ENCODE assay signal across 12 cellular contexts in genomic region chr12:56029166-56029519, GRCh38. TPM values are rescaled to one million over a fixed set of nuclear protein-coding genes. Genes with fewer than 3 reads are reported as not detected.
DNase-seq lines count a peak whose midpoint lies in the region; ATAC-seq and TF ChIP-seq lines count a peak whose summit lies in the region.
"Had no signal": no experiment of that assay in that cellular context is flagged by ENCODE, and none has a peak within 500 bp of the region (broad histone marks: within the 10 kb centered on the region; RNA-seq: fewer than 3 reads in every experiment).

No MANE protein-coding gene starts in this region.

- H3K4me3 ChIP-seq in IMR-90 (ENCODE audit: insufficient read depth, low read depth, low read length) (no peak overlapping the region), mesodermal cell (ENCODE audit: extremely low read depth, insufficient read depth, low read length, poor library complexity, severe bottlenecking) (no peak overlapping the region)
- H3K4me3 ChIP-seq: Peyer's patch had no signal

- no peak overlapping the region for H2BK15ac ChIP-seq in IMR-90 (ENCODE audit: low read depth, low read length)

- H3K18ac ChIP-seq in IMR-90 (ENCODE audit: low read depth, low read length), result no peak overlapping the region

- no peak for TF ChIP-seq POLR2A in IMR-90 (IDR thresholded peaks at IDR 0.05; ENCODE audit: low read depth, low read length)

- intact Hi-C loops in IMR-90 (cut with micrococcal nuclease), result loop anchor here (1.0 kb wide), 3 partner anchors 8 to 290 kb away; partner anchors contain the start of gene IKZF4

- no peak overlapping the region for H4K5ac ChIP-seq in IMR-90 (ENCODE audit: low read depth, low read length)

- no peak overlapping the region for H3K14ac ChIP-seq in IMR-90 (replicated peaks; ENCODE audit: low read depth, low read length)

- no peak overlapping the region for H4K91ac ChIP-seq in IMR-90 (ENCODE audit: insufficient read depth, low read depth, low read length)

- H3K27ac Mint-ChIP-seq in brain, result peak overlapping the region; percentile 35 to 92 (median 84)

- no peak overlapping the region for H3K27ac ChIP-seq in IMR-90 (ENCODE audit: insufficient read depth, low read length)
- H3K27ac ChIP-seq in mesodermal cell (ENCODE audit: low read depth, low read length, severe bottlenecking), result peak overlapping the region; percentile 25
- H3K27ac ChIP-seq: Peyer's patch, WERI-Rb-1 had no signal

- peaks cover 27% of the 10 kb centered on the region for H3K4me1 Mint-ChIP-seq in brain
- H3K4me1 Mint-ChIP-seq: IgD-negative memory B cell had no signal

- no peaks in the 10 kb centered on the region for H3K27me3 Mint-ChIP-seq in brain
- H3K27me3 Mint-ChIP-seq: CD4-positive, alpha-beta memory T cell; IgD-negative memory B cell had no signal

- in situ Hi-C loops in IMR-90 (cut with MboI; ENCODE audit: low sequenced_read_pairs), result no loop called here
- in situ Hi-C loops in G401 (cut with HindIII; ENCODE audit: low sequenced_read_pairs), result no loop called here

- no peaks in the 10 kb centered on the region for H3K9me1 ChIP-seq in IMR-90 (ENCODE audit: insufficient read depth, low read length)

- peak; percentile 70 for ATAC-seq in IMR-90 (ENCODE audit: low read depth)

- no peak for TF ChIP-seq CTCF in IMR-90 (conservative IDR thresholded peaks at IDR 0.05; ENCODE audit: low read depth, low read length)
- TF ChIP-seq CTCF in brain (conservative IDR thresholded peaks at IDR 0.05), result no peak

- H3K56ac ChIP-seq in IMR-90 (ENCODE audit: extremely low read depth, insufficient read depth, low read length), result no peak overlapping the region

- H2BK20ac ChIP-seq in IMR-90 (ENCODE audit: low read depth, low read length), result no peak overlapping the region

- no peak overlapping the region for H2AFZ ChIP-seq in IMR-90 (replicated peaks; ENCODE audit: low read length, poor library complexity)

- BruUV-seq in IMR-90 (replicated peaks; lab: Mats Ljungman, UMichigan), result no TSS peak

- no peaks in the 10 kb centered on the region for H3K27me3 ChIP-seq in IMR-90 (ENCODE audit: control insufficient read depth, insufficient read depth, low read length)
- H3K27me3 ChIP-seq: Peyer's patch had no signal

- H3K36me3 ChIP-seq in IMR-90 (ENCODE audit: control insufficient read depth, insufficient read depth, low read length) (peaks cover 39% of the 10 kb centered on the region), mesodermal cell (ENCODE audit: control insufficient read depth, insufficient read depth, low read length) (peaks cover 55% of the 10 kb centered on the region)

- H2BK120ac ChIP-seq in IMR-90 (ENCODE audit: low read depth, low read length), result no peak overlapping the region

- no peak overlapping the region for H4K8ac ChIP-seq in IMR-90 (ENCODE audit: low read depth in 2 of 2, low read length in 2 of 2)

- H3K23ac ChIP-seq in IMR-90 (ENCODE audit: low read depth, low read length), result no peak overlapping the region

- H3K9me3 ChIP-seq in IMR-90 (ENCODE audit: control insufficient read depth, insufficient read depth, low read length) (no peaks in the 10 kb centered on the region), mesodermal cell (ENCODE audit: control insufficient read depth, low read length) (no peaks in the 10 kb centered on the region)
- H3K9me3 ChIP-seq: Peyer's patch had no signal

- H3K4me2 ChIP-seq in IMR-90 (ENCODE audit: low read depth, low read length), result no peak overlapping the region

- CTCF ChIA-PET in IMR-90 (lab: Yijun Ruan, JAX), result interaction anchor here (0.6 to 1.6 kb wide), 10 partner anchors 8 to 292 kb away, joined by 3 to 11 read pairs (median 4); partner anchors contain the start of gene SUOX

- no peak overlapping the region for H3K9ac ChIP-seq in IMR-90 (ENCODE audit: low read depth, low read length)

- H2AK9ac ChIP-seq in IMR-90 (replicated peaks; ENCODE audit: low read depth, low read length, poor library complexity), result peak overlapping the region; percentile 40

- DNase-seq in AG08395 (ENCODE audit: low spot score) (peak; percentile 34), IMR-90 (peak; percentile 67), G401 (ENCODE audit: low spot score) (no peak), SIG-M5 treated with dmso at 0.1 percent for 504 hours (lab: John Stamatoyannopoulos, UW; ENCODE audit: unreplicated experiment) (no peak)
- DNase-seq in activated effector memory CD4-positive, alpha-beta T cell treated with Interleukin-2 at 50 U/mL for 16 hours, result no peak
- no peak for DNase-seq in stimulated activated CD4-positive, alpha-beta T cell treated with anti-CD3 and anti-CD28 coated beads, Interleukin-4, amount 100 ng/mL, for 24 hours

- H3K4me1 ChIP-seq in IMR-90 (ENCODE audit: control insufficient read depth, insufficient read depth, low read length), result peaks cover 2% of the 10 kb centered on the region; the same call in 1 of the 2 replicates
- H3K4me1 ChIP-seq in mesodermal cell (ENCODE audit: control insufficient read depth, insufficient read depth, low read length, poor library complexity, severe bottlenecking), result no peaks in the 10 kb centered on the region
- H3K4me1 ChIP-seq: Peyer's patch had no signal

- H3K79me1 ChIP-seq in IMR-90 (ENCODE audit: low read depth in 1 of 2, low read length in 2 of 2), result no peaks in the 10 kb centered on the region; a peak in 1 of 4 replicates

- H2BK5ac ChIP-seq in IMR-90 (ENCODE audit: low read depth, low read length, poor library complexity, severe bottlenecking), result no peak overlapping the region

- H3K4me3 Mint-ChIP-seq in brain, result no peak overlapping the region
- H3K4me3 Mint-ChIP-seq: CD4-positive, alpha-beta memory T cell had no signal

- no peak overlapping the region for H3K4ac ChIP-seq in IMR-90 (ENCODE audit: low read depth, low read length)

- H3K36me3 Mint-ChIP-seq in brain, result peaks cover 80% of the 10 kb centered on the region

- no peak for TF ChIP-seq RAD21 in IMR-90 (IDR thresholded peaks at IDR 0.05; ENCODE audit: low read length)

- H2AK5ac ChIP-seq in IMR-90 (ENCODE audit: low read depth, low read length), result no peak overlapping the region

- dilution Hi-C loops in IMR-90 (cut with HindIII; ENCODE audit: low sequenced_read_pairs, unreplicated experiment), result no loop called here

- no peaks in the 10 kb centered on the region for H4K20me1 ChIP-seq in IMR-90 (ENCODE audit: insufficient read depth, low read length)

- H3K9me3 Mint-ChIP-seq in brain, result no peaks in the 10 kb centered on the region
- H3K9me3 Mint-ChIP-seq: CD4-positive, alpha-beta memory T cell; IgD-negative memory B cell had no signal

- POLR2A ChIA-PET in IMR-90 (lab: Charles Lee; ENCODE audit: unreplicated experiment), result no interaction called here

TF ChIP-seq in IMR-90, 13 proteins besides CTCF, POLR2A, EP300 and RAD21 (continues in another document):
- TF ChIP-seq MAZ (IDR thresholded peaks at IDR 0.05; ENCODE audit: borderline replicate concordance, low read depth, low read length) (no peak), SMC3 (IDR thresholded peaks at IDR 0.05; ENCODE audit: low read depth, low read length) (no peak), RFX5 (IDR thresholded peaks at IDR 0.05; ENCODE audit: low read depth, low read length) (no peak), MAFK (IDR thresholded peaks at IDR 0.05; ENCODE audit: low read depth, low read length) (no peak)

RNA-seq across cellular contexts. Expression of gene IKZF4, which starts 8.3 kb away (rescaled TPM):
- total RNA-seq in IMR-90 (2012; rRNA removed), result 1.4 and 1.8 TPM in 2 replicates
- polyA plus RNA-seq in IMR-90 (2012; rRNA removed) (6.6 and 7.1 TPM in 2 replicates), brain (ENCODE audit: insufficient read depth, low read depth, low replicate concordance) (6.4 TPM)
- polyA plus RNA-seq in IMR-90 (2012; cell fraction: cytosol; rRNA removed), result 2.5 and 5.0 TPM in 2 replicates
- polyA plus RNA-seq in IMR-90 (2012; cell fraction: nucleus; rRNA removed; ENCODE audit: low replicate concordance), result 13.2 and 19.1 TPM in 2 replicates
- polyA plus RNA-seq in mesodermal cell (2013, experiment 1 of 2), result 10.2 TPM
- polyA plus RNA-seq in mesodermal cell (2013, experiment 2 of 2), result 9.7 TPM
- 0.54 and 4.4 TPM in 2 replicates for total RNA-seq in G401 (2014; rRNA removed; shearing (Covaris generic))

RNA-seq across cellular contexts. Expression of gene RPS26, which starts 12.6 kb away (rescaled TPM):
- 307 and 977 TPM in 2 replicates for total RNA-seq in IMR-90 (2012; rRNA removed)
- polyA plus RNA-seq in IMR-90 (2012; rRNA removed), result 1,049 and 1,824 TPM in 2 replicates
- polyA plus RNA-seq in IMR-90 (2012; cell fraction: cytosol; rRNA removed), result 916 and 1,355 TPM in 2 replicates
- 295 and 516 TPM in 2 replicates for polyA plus RNA-seq in IMR-90 (2012; cell fraction: nucleus; rRNA removed; ENCODE audit: low replicate concordance)
- polyA plus RNA-seq in brain (ENCODE audit: insufficient read depth, low read depth, low replicate concordance), result 755 TPM
- polyA plus RNA-seq in mesodermal cell (2013, experiment 1 of 2), result 2,353 TPM
- 2,122 TPM for polyA plus RNA-seq in mesodermal cell (2013, experiment 2 of 2)
- total RNA-seq in G401 (2014; rRNA removed; shearing (Covaris generic)), result 1,383 and 1,581 TPM in 2 replicates

RNA-seq across cellular contexts. Expression of gene SUOX, which starts 32.1 kb away (rescaled TPM):
- total RNA-seq in IMR-90 (2012; rRNA removed), result 13.1 and 19.4 TPM in 2 replicates
- 17.8 and 19.2 TPM in 2 replicates for polyA plus RNA-seq in IMR-90 (2012; rRNA removed)
- polyA plus RNA-seq in IMR-90 (2012; cell fraction: cytosol; rRNA removed), result 13.5 and 15.2 TPM in 2 replicates
- polyA plus RNA-seq in IMR-90 (2012; cell fraction: nucleus; rRNA removed; ENCODE audit: low replicate concordance), result 20.2 and 25.1 TPM in 2 replicates
- polyA plus RNA-seq in brain (ENCODE audit: insufficient read depth, low read depth, low replicate concordance), result 18.4 TPM
- polyA plus RNA-seq in mesodermal cell (2013, experiment 1 of 2), result 17.1 TPM
- polyA plus RNA-seq in mesodermal cell (2013, experiment 2 of 2), result 16.0 TPM
- total RNA-seq in G401 (2014; rRNA removed; shearing (Covaris generic)), result 39.8 and 50.2 TPM in 2 replicates
- polyA plus RNA-seq: CD4-positive, alpha-beta memory T cell had no signal

RNA-seq across cellular contexts. Expression of gene ERBB3, which starts 50.8 kb away (rescaled TPM):
- total RNA-seq in IMR-90 (2012; rRNA removed), result 2.2 and 2.5 TPM in 2 replicates
- polyA plus RNA-seq in IMR-90 (2012; rRNA removed), result 1.4 and 1.5 TPM in 2 replicates
- polyA plus RNA-seq in IMR-90 (2012; cell fraction: cytosol; rRNA removed), result 0.76 and 1.7 TPM in 2 replicates
- 0.81 and 1.8 TPM in 2 replicates for polyA plus RNA-seq in IMR-90 (2012; cell fraction: nucleus; rRNA removed; ENCODE audit: low replicate concordance)
- 23.5 TPM for polyA plus RNA-seq in brain (ENCODE audit: insufficient read depth, low read depth, low replicate concordance)
- 22.3 TPM for polyA plus RNA-seq in mesodermal cell (2013, experiment 1 of 2)
- 17.1 TPM for polyA plus RNA-seq in mesodermal cell (2013, experiment 2 of 2)
- 4.3 and 17.4 TPM in 2 replicates for total RNA-seq in G401 (2014; rRNA removed; shearing (Covaris generic))

RNA-seq across cellular contexts. Expression of gene RAB5B, which starts 55.3 kb away (rescaled TPM):
- total RNA-seq in IMR-90 (2012; rRNA removed), result 54.4 and 56.5 TPM in 2 replicates
- 85.6 and 99.2 TPM in 2 replicates for polyA plus RNA-seq in IMR-90 (2012; rRNA removed)
- polyA plus RNA-seq in IMR-90 (2012; cell fraction: cytosol; rRNA removed), result 44.8 and 45.5 TPM in 2 replicates
- 42.5 and 123 TPM in 2 replicates for polyA plus RNA-seq in IMR-90 (2012; cell fraction: nucleus; rRNA removed; ENCODE audit: low replicate concordance)
- 156 TPM for polyA plus RNA-seq in brain (ENCODE audit: insufficient read depth, low read depth, low replicate concordance)
- polyA plus RNA-seq in mesodermal cell (2013, experiment 1 of 2), result 108 TPM
- 91.2 TPM for polyA plus RNA-seq in mesodermal cell (2013, experiment 2 of 2)
- 16.9 and 22.1 TPM in 2 replicates for total RNA-seq in G401 (2014; rRNA removed; shearing (Covaris generic))

Comparison
In these comparisons a context has a peak if more than half of its experiments do, and no peak if none do; other contexts are left out.
1. DNase-seq: peak in AG08395 (single experiment) and IMR-90 (single experiment); none in activated effector memory CD4-positive, alpha-beta T cell treated with Interleukin-2 at 50 U/mL for 16 hours (single experiment), G401 (single experiment), stimulated activated CD4-positive, alpha-beta T cell treated with anti-CD3 and anti-CD28 coated beads, Interleukin-4, amount 100 ng/mL, for 24 hours (single experiment) and SIG-M5 treated with dmso at 0.1 percent for 504 hours (single experiment).